1 cellular context compared by ENCODE assay signal in genomic region chr1:25608488-25609178, GRCh38.
TF ChIP-seq lines count a peak whose summit lies in the region.

No MANE protein-coding gene starts in this region.

TF ChIP-seq in K562, 482 proteins besides CTCF, POLR2A, EP300 and RAD21 (continued from another document and continues in another):
- TF ChIP-seq, protein P1, sequence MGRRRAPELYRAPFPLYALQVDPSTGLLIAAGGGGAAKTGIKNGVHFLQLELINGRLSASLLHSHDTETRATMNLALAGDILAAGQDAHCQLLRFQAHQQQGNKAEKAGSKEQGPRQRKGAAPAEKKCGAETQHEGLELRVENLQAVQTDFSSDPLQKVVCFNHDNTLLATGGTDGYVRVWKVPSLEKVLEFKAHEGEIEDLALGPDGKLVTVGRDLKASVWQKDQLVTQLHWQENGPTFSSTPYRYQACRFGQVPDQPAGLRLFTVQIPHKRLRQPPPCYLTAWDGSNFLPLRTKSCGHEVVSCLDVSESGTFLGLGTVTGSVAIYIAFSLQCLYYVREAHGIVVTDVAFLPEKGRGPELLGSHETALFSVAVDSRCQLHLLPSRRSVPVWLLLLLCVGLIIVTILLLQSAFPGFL (CRISPR knock-in tag; IDR thresholded peaks at IDR 0.05): no peak
- 0 out of 2 replicates have a peak, but pooled peaks have one; percentile 7 for TF ChIP-seq MGA (IDR thresholded peaks at IDR 0.05)
- TF ChIP-seq NRF1 (conservative IDR thresholded peaks at IDR 0.05 in 1 of 2, IDR thresholded peaks at IDR 0.05 in 1 of 2): 0 out of 4 replicates have a peak, but pooled peaks of 1 of the 2 experiments have one; percentile 25
- TF ChIP-seq CREB1 (IDR thresholded peaks at IDR 0.05): no peak
- TF ChIP-seq CREB1 (CRISPR knock-in tag; IDR thresholded peaks at IDR 0.05): peak; percentile 41; the same call in 1 of the 2 replicates
- TF ChIP-seq TFAP4 (CRISPR knock-in tag; IDR thresholded peaks at IDR 0.05; ENCODE audit: borderline replicate concordance): peak; percentile 46; the same call in 1 of the 2 replicates
- TF ChIP-seq, protein P2, sequence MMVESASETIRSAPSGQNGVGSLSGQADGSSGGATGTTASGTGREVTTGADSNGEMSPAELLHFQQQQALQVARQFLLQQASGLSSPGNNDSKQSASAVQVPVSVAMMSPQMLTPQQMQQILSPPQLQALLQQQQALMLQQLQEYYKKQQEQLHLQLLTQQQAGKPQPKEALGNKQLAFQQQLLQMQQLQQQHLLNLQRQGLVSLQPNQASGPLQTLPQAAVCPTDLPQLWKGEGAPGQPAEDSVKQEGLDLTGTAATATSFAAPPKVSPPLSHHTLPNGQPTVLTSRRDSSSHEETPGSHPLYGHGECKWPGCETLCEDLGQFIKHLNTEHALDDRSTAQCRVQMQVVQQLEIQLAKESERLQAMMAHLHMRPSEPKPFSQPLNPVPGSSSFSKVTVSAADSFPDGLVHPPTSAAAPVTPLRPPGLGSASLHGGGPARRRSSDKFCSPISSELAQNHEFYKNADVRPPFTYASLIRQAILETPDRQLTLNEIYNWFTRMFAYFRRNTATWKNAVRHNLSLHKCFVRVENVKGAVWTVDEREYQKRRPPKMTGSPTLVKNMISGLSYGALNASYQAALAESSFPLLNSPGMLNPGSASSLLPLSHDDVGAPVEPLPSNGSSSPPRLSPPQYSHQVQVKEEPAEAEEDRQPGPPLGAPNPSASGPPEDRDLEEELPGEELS (CRISPR knock-in tag; IDR thresholded peaks at IDR 0.05; ENCODE audit: borderline replicate concordance): 0 out of 2 replicates have a peak, but pooled peaks have one; percentile 44
- no peak for TF ChIP-seq ATF7 (IDR thresholded peaks at IDR 0.05)
- TF ChIP-seq JUND (IDR thresholded peaks at IDR 0.05; ENCODE audit: borderline replicate concordance, low read depth, low read length): peak; percentile 27; the same call in 1 of the 2 replicates
- no peak for TF ChIP-seq JUND (tag; IDR thresholded peaks at IDR 0.05; ENCODE audit: borderline replicate concordance, low read depth, low read length)
- no peak for TF ChIP-seq ZBTB17 (CRISPR knock-in tag; IDR thresholded peaks at IDR 0.05)
- TF ChIP-seq ATF2 (CRISPR knock-in tag; IDR thresholded peaks at IDR 0.05): no peak
- TF ChIP-seq ZNF431 (CRISPR knock-in tag; IDR thresholded peaks at IDR 0.05): no peak
- no peak for TF ChIP-seq ZNF740 (CRISPR knock-in tag; IDR thresholded peaks at IDR 0.05)
- TF ChIP-seq ZNF740 (tag; IDR thresholded peaks at IDR 0.05): no peak
- TF ChIP-seq, protein P3, sequence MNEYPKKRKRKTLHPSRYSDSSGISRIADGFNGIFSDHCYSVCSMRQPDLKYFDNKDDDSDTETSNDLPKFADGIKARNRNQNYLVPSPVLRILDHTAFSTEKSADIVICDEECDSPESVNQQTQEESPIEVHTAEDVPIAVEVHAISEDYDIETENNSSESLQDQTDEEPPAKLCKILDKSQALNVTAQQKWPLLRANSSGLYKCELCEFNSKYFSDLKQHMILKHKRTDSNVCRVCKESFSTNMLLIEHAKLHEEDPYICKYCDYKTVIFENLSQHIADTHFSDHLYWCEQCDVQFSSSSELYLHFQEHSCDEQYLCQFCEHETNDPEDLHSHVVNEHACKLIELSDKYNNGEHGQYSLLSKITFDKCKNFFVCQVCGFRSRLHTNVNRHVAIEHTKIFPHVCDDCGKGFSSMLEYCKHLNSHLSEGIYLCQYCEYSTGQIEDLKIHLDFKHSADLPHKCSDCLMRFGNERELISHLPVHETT (CRISPR knock-in tag; conservative IDR thresholded peaks at IDR 0.05 in 1 of 2, IDR thresholded peaks at IDR 0.05 in 1 of 2): 0 out of 4 replicates have a peak, but pooled peaks of 1 of the 2 experiments have one; percentile 25
- peak; percentile 89 for TF ChIP-seq USF2 (CRISPR knock-in tag; IDR thresholded peaks at IDR 0.05)
- TF ChIP-seq, protein P4, sequence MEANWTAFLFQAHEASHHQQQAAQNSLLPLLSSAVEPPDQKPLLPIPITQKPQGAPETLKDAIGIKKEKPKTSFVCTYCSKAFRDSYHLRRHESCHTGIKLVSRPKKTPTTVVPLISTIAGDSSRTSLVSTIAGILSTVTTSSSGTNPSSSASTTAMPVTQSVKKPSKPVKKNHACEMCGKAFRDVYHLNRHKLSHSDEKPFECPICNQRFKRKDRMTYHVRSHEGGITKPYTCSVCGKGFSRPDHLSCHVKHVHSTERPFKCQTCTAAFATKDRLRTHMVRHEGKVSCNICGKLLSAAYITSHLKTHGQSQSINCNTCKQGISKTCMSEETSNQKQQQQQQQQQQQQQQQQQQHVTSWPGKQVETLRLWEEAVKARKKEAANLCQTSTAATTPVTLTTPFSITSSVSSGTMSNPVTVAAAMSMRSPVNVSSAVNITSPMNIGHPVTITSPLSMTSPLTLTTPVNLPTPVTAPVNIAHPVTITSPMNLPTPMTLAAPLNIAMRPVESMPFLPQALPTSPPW (CRISPR knock-in tag; IDR thresholded peaks at IDR 0.05): peak; percentile 55; the same call in 1 of the 2 replicates
- TF ChIP-seq RAD51 (IDR thresholded peaks at IDR 0.05; ENCODE audit: borderline replicate concordance, low read depth): peak; percentile 79; the same call in 1 of the 2 replicates
- TF ChIP-seq CREM (IDR thresholded peaks at IDR 0.05; ENCODE audit: low read depth): 0 out of 2 replicates have a peak, but pooled peaks have one; percentile 35
- TF ChIP-seq RBM25 (IDR thresholded peaks at IDR 0.05; ENCODE audit: low read depth, low read length, severe bottlenecking): peak; percentile 27
- TF ChIP-seq CTCFL (IDR thresholded peaks at IDR 0.05; ENCODE audit: borderline replicate concordance, insufficient read depth, low read depth, low read length, poor library complexity, severe bottlenecking): peak; percentile 63
- peak; percentile 80 for TF ChIP-seq MEIS2 (IDR thresholded peaks at IDR 0.05; ENCODE audit: partially characterized antibody)
- no peak for TF ChIP-seq ELK3 (CRISPR knock-in tag; IDR thresholded peaks at IDR 0.05)
